In genomic region chr20:57388953-57389694, GRCh38 we compare ENCODE assay signal across 8 cellular contexts. TPM values are rescaled to one million over a fixed set of nuclear protein-coding genes. Genes with fewer than 3 reads are reported as not detected.
DNase-seq lines count a peak whose midpoint lies in the region; ATAC-seq and TF ChIP-seq lines count a peak whose summit lies in the region.

No MANE protein-coding gene starts in this region.

- intact Hi-C loops in activated T-helper 1 cell treated with anti-CD3 and anti-CD28 coated beads, Interleukin-12 subunit alpha, Interleukin-12 subunit beta, Interleukin-2, Interleukin-4 antibody, amounts not matched to agents 30 ng/mL and 10 ng/mL and 1 ng/mL, durations not matched to agents 14 hours and 24 hours and 36 hours (cut with micrococcal nuclease) = loop anchor here (1.0 kb wide), 1 partner anchor 38 kb away; the partner anchor contains the start of gene RAE1

- H3K4me3 Mint-ChIP-seq in activated T-helper 1 cell treated with anti-CD3 and anti-CD28 coated beads, Interleukin-12 subunit alpha, Interleukin-12 subunit beta, Interleukin-2, Interleukin-4 antibody, amounts not matched to agents 30 ng/mL and 10 ng/mL and 1 ng/mL, durations not matched to agents 14 hours and 24 hours and 36 hours = peak overlapping the region; percentile 81
- peak overlapping the region; percentile 83 for H3K4me3 Mint-ChIP-seq in natural killer cell treated with Interleukin-12 subunit alpha and Interleukin-12 subunit beta and Interleukin-15 and Interleukin-18, amount 100 ng/mL, for 72 hours
- H3K4me3 Mint-ChIP-seq in type B pancreatic cell = peak overlapping the region; percentile 82

- H3K27ac Mint-ChIP-seq in activated T-helper 1 cell treated with anti-CD3 and anti-CD28 coated beads, Interleukin-12 subunit alpha, Interleukin-12 subunit beta, Interleukin-2, Interleukin-4 antibody, amounts not matched to agents 30 ng/mL and 10 ng/mL and 1 ng/mL, durations not matched to agents 14 hours and 24 hours and 36 hours = peak overlapping the region; percentile 92
- peak overlapping the region; percentile 77 to 86 for H3K27ac Mint-ChIP-seq in natural killer cell treated with Interleukin-12 subunit alpha and Interleukin-12 subunit beta and Interleukin-15 and Interleukin-18, amount 100 ng/mL, for 72 hours
- peak overlapping the region; percentile 69 for H3K27ac Mint-ChIP-seq in type B pancreatic cell

- H3K27me3 Mint-ChIP-seq in activated T-helper 1 cell treated with anti-CD3 and anti-CD28 coated beads, Interleukin-12 subunit alpha, Interleukin-12 subunit beta, Interleukin-2, Interleukin-4 antibody, amounts not matched to agents 30 ng/mL and 10 ng/mL and 1 ng/mL, durations not matched to agents 14 hours and 24 hours and 36 hours (ENCODE audit: insufficient read depth) = no peaks in the 10 kb centered on the region
- no peaks in the 10 kb centered on the region for H3K27me3 Mint-ChIP-seq in natural killer cell treated with Interleukin-12 subunit alpha and Interleukin-12 subunit beta and Interleukin-15 and Interleukin-18, amount 100 ng/mL, for 72 hours
- H3K27me3 Mint-ChIP-seq in type B pancreatic cell = no peaks in the 10 kb centered on the region

- H3K9me3 Mint-ChIP-seq in activated T-helper 1 cell treated with anti-CD3 and anti-CD28 coated beads, Interleukin-12 subunit alpha, Interleukin-12 subunit beta, Interleukin-2, Interleukin-4 antibody, amounts not matched to agents 30 ng/mL and 10 ng/mL and 1 ng/mL, durations not matched to agents 14 hours and 24 hours and 36 hours = no peaks in the 10 kb centered on the region
- no peaks in the 10 kb centered on the region for H3K9me3 Mint-ChIP-seq in natural killer cell treated with Interleukin-12 subunit alpha and Interleukin-12 subunit beta and Interleukin-15 and Interleukin-18, amount 100 ng/mL, for 72 hours
- H3K9me3 Mint-ChIP-seq in type B pancreatic cell = no peaks in the 10 kb centered on the region

- peak; percentile 19 for ATAC-seq in GM21529 (IDR thresholded peaks at IDR 0.05; ENCODE audit: unreplicated experiment)
- peak; percentile 18 to 42 for ATAC-seq in natural killer cell treated with Interleukin-12 subunit alpha and Interleukin-12 subunit beta and Interleukin-15 and Interleukin-18, amount 100 ng/mL, for 72 hours
- no peak for ATAC-seq in HG02938 (IDR thresholded peaks at IDR 0.05; ENCODE audit: unreplicated experiment)

- DNase-seq in C1 segment of cervical spinal cord (lab: John Stamatoyannopoulos, UW) (peak in 10 of 14 donors; percentile 23 to 77 (median 44)), NCI-H69 (lab: John Stamatoyannopoulos, UW) (peak; percentile 87), fibroblast of the conjunctiva (ENCODE audit: low read depth) (peak; percentile 18), type B pancreatic cell (ENCODE audit: extremely low spot score, unreplicated experiment) (peak; percentile 74)
- DNase-seq in activated T-helper 1 cell treated with anti-CD3 and anti-CD28 coated beads, Interleukin-12 subunit alpha, Interleukin-12 subunit beta, Interleukin-2, Interleukin-4 antibody, amounts not matched to agents 30 ng/mL and 10 ng/mL and 1 ng/mL, durations not matched to agents 14 hours and 24 hours and 36 hours (ENCODE audit: low spot score) = peak; percentile 46
- peak; percentile 70 for DNase-seq in natural killer cell treated with Interleukin-12 subunit alpha and Interleukin-12 subunit beta and Interleukin-15 and Interleukin-18, amount 100 ng/mL, for 72 hours (ENCODE audit: low spot score)

- H3K36me3 Mint-ChIP-seq in activated T-helper 1 cell treated with anti-CD3 and anti-CD28 coated beads, Interleukin-12 subunit alpha, Interleukin-12 subunit beta, Interleukin-2, Interleukin-4 antibody, amounts not matched to agents 30 ng/mL and 10 ng/mL and 1 ng/mL, durations not matched to agents 14 hours and 24 hours and 36 hours (ENCODE audit: low read depth) = peaks cover 25% of the 10 kb centered on the region
- peaks cover 5% of the 10 kb centered on the region for H3K36me3 Mint-ChIP-seq in natural killer cell treated with Interleukin-12 subunit alpha and Interleukin-12 subunit beta and Interleukin-15 and Interleukin-18, amount 100 ng/mL, for 72 hours
- no peaks in the 10 kb centered on the region for H3K36me3 Mint-ChIP-seq in type B pancreatic cell

- TF ChIP-seq CTCF in type B pancreatic cell (conservative IDR thresholded peaks at IDR 0.05) = peak; percentile 59

- peaks cover 26% of the 10 kb centered on the region for H3K4me1 Mint-ChIP-seq in activated T-helper 1 cell treated with anti-CD3 and anti-CD28 coated beads, Interleukin-12 subunit alpha, Interleukin-12 subunit beta, Interleukin-2, Interleukin-4 antibody, amounts not matched to agents 30 ng/mL and 10 ng/mL and 1 ng/mL, durations not matched to agents 14 hours and 24 hours and 36 hours (ENCODE audit: low read depth)
- peaks cover 36 to 41% of the 10 kb centered on the region in 2 donors for H3K4me1 Mint-ChIP-seq in natural killer cell treated with Interleukin-12 subunit alpha and Interleukin-12 subunit beta and Interleukin-15 and Interleukin-18, amount 100 ng/mL, for 72 hours (ENCODE audit: low read depth in 2 of 2)
- peaks cover 17% of the 10 kb centered on the region for H3K4me1 Mint-ChIP-seq in type B pancreatic cell (ENCODE audit: unreplicated experiment)

RNA-seq across cellular contexts. Expression of gene RBM38, which starts 2.1 kb away (rescaled TPM):
- total RNA-seq in activated T-helper 1 cell treated with anti-CD3 and anti-CD28 coated beads, Interleukin-12 subunit alpha, Interleukin-12 subunit beta, Interleukin-2, Interleukin-4 antibody, amounts not matched to agents 30 ng/mL and 10 ng/mL and 1 ng/mL, durations not matched to agents 14 hours and 24 hours and 36 hours = 90.4 and 92.5 TPM in 2 replicates
- total RNA-seq in natural killer cell treated with Interleukin-12 subunit alpha and Interleukin-12 subunit beta and Interleukin-15 and Interleukin-18, amount 100 ng/mL, for 72 hours = 10 to 100 TPM; 18.3 to 29.2 TPM
- 15.2 and 26.5 TPM in 2 replicates for total RNA-seq in type B pancreatic cell (ENCODE audit: low replicate concordance)

RNA-seq across cellular contexts. Expression of gene RAE1, which starts 38.1 kb away (rescaled TPM):
- total RNA-seq in activated T-helper 1 cell treated with anti-CD3 and anti-CD28 coated beads, Interleukin-12 subunit alpha, Interleukin-12 subunit beta, Interleukin-2, Interleukin-4 antibody, amounts not matched to agents 30 ng/mL and 10 ng/mL and 1 ng/mL, durations not matched to agents 14 hours and 24 hours and 36 hours = 54.4 and 59.2 TPM in 2 replicates
- total RNA-seq in natural killer cell treated with Interleukin-12 subunit alpha and Interleukin-12 subunit beta and Interleukin-15 and Interleukin-18, amount 100 ng/mL, for 72 hours = 10 to 100 TPM; 43.6 to 86.0 TPM
- total RNA-seq in type B pancreatic cell (ENCODE audit: low replicate concordance) = 38.2 and 46.5 TPM in 2 replicates

RNA-seq across cellular contexts. Expression of gene SPO11, which starts 59.5 kb away (rescaled TPM):
- not detected in 2 replicates for total RNA-seq in activated T-helper 1 cell treated with anti-CD3 and anti-CD28 coated beads, Interleukin-12 subunit alpha, Interleukin-12 subunit beta, Interleukin-2, Interleukin-4 antibody, amounts not matched to agents 30 ng/mL and 10 ng/mL and 1 ng/mL, durations not matched to agents 14 hours and 24 hours and 36 hours
- not detected for total RNA-seq in natural killer cell treated with Interleukin-12 subunit alpha and Interleukin-12 subunit beta and Interleukin-15 and Interleukin-18, amount 100 ng/mL, for 72 hours
- not detected in 2 replicates for total RNA-seq in type B pancreatic cell (ENCODE audit: low replicate concordance)

Comparison
In these comparisons a context has a peak if more than half of its experiments do, and no peak if none do; other contexts are left out.
1. DNase-seq: peak in every context shown above with its lines; median percentile 87 in NCI-H69; 74 in type B pancreatic cell; 70 in natural killer cell treated with Interleukin-12 subunit alpha and Interleukin-12 subunit beta and Interleukin-15 and Interleukin-18, amount 100 ng/mL, for 72 hours; 46 in activated T-helper 1 cell treated with anti-CD3 and anti-CD28 coated beads, Interleukin-12 subunit alpha, Interleukin-12 subunit beta, Interleukin-2, Interleukin-4 antibody, amounts not matched to agents 30 ng/mL and 10 ng/mL and 1 ng/mL, durations not matched to agents 14 hours and 24 hours and 36 hours; 44 in C1 segment of cervical spinal cord; 18 in fibroblast of the conjunctiva.